ENCODE assay signal across 18 cellular contexts in genomic region chr4:159639924-159640323, GRCh38.
"Had no signal": no experiment of that assay in that cellular context is flagged by ENCODE, and none has a peak within 500 bp of the region (broad histone marks: within the 10 kb centered on the region; RNA-seq: fewer than 3 reads in every experiment).

No MANE protein-coding gene starts in this region.

- H3K4me1 ChIP-seq: colonic mucosa, gastrocnemius medialis, heart right ventricle, tibial artery had no signal

- DNase-seq: activated CD4-positive, alpha-beta T cell treated with anti-CD3 and anti-CD28 coated beads, Interleukin-2, amount 10 ng/mL, durations not matched to agents 24 days and 14 days; activated CD8-positive, alpha-beta T cell treated with anti-CD3 and anti-CD28 coated beads, Interleukin-2, amount 10 ng/mL, durations not matched to agents 7 days and 5 days; activated naive CD4-positive, alpha-beta T cell treated with anti-CD3 and anti-CD28 coated beads for 36 hours; activated T-cell treated with anti-CD3 and anti-CD28 coated beads, Interleukin-2, amount 50 U/mL, for 24 hours; colonic mucosa; gastrocnemius medialis; heart right ventricle; kidney glomerular epithelial cell; natural killer cell; pancreas; stimulated activated CD4-positive, alpha-beta T cell treated with anti-CD3 and anti-CD28 coated beads, Interleukin-12 subunit alpha, Interleukin-12 subunit beta, amount 100 ng/mL, for 4 hours; stimulated activated CD4-positive, alpha-beta T cell treated with anti-CD3 and anti-CD28 coated beads, Interleukin-1b, Interleukin-23, amount 100 ng/mL, for 48 hours; stimulated activated CD8-positive, alpha-beta memory T cell treated with anti-CD3 and anti-CD28 coated beads, Interleukin-4, amount 100 ng/mL, for 48 hours; stimulated activated naive CD4-positive, alpha-beta T cell treated with Interleukin-2 at 50 U/mL for 16 hours; T1000; tibial artery had no signal

- H3K27me3 ChIP-seq: cardiac muscle cell, colonic mucosa, gastrocnemius medialis, heart right ventricle, neutrophil, pancreas, tibial artery had no signal

- H3K4me3 ChIP-seq: cardiac muscle cell, colonic mucosa, gastrocnemius medialis, heart right ventricle, pancreas, tibial artery had no signal

- H3K36me3 ChIP-seq: cardiac muscle cell, colonic mucosa, gastrocnemius medialis, heart right ventricle, neutrophil, pancreas, tibial artery had no signal

- ATAC-seq: activated CD8-positive, alpha-beta T cell treated with anti-CD3 and anti-CD28 coated beads, Interleukin-2, amount 10 ng/mL, durations not matched to agents 7 days and 5 days; gastrocnemius medialis; heart right ventricle; natural killer cell; pancreas had no signal

- H3K27ac ChIP-seq: cardiac muscle cell, colonic mucosa, gastrocnemius medialis, heart right ventricle, neutrophil, pancreas, tibial artery had no signal
